Comparison of ENCODE assay signal across 1 cellular context in the genomic region with DNA sequence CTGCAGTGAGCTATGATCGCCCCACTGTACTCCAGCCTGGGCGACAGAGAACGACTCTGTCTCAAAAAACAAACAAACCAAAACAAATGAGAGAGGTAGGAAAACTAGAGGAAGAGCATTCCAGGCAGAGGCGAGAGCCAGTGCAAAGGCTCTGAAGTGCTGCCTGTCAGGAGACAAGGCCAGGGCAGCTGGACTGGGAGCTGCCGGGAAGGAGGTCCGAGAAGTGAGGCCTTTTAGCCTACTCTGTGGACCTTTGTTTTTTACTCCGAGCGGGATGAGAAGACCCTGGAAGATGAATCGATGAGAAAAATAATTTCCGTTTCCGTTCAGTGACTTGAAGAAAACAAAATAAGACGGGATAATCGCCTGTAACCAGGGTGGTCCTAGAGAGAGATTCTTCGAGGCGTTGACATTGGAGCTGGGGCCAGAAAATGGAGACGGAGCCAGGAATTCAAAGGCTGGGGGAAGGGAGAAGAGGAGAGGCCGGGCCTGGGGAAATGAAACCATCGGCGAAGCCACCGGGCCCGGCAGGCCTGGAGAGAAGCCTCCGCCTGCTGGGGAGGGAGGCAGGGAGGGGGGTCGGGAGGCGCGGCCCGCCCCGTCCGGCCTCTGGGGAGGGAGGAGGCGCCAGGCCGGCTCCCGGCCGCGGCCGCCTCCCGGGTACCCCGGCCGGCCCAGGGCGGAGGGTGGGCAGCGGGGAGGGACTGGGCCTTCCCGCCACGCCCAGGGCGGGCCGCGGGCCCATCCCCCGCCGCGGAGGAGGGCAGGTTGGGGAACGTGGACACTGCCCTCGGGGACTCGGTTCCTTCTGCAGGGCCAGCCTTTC.
TF ChIP-seq lines count a peak whose summit lies in the region.

No MANE protein-coding gene starts in this region.

TF ChIP-seq in HepG2, 621 proteins besides CTCF, POLR2A, EP300 and RAD21 (continued from another document):
- TF ChIP-seq, protein P1, sequence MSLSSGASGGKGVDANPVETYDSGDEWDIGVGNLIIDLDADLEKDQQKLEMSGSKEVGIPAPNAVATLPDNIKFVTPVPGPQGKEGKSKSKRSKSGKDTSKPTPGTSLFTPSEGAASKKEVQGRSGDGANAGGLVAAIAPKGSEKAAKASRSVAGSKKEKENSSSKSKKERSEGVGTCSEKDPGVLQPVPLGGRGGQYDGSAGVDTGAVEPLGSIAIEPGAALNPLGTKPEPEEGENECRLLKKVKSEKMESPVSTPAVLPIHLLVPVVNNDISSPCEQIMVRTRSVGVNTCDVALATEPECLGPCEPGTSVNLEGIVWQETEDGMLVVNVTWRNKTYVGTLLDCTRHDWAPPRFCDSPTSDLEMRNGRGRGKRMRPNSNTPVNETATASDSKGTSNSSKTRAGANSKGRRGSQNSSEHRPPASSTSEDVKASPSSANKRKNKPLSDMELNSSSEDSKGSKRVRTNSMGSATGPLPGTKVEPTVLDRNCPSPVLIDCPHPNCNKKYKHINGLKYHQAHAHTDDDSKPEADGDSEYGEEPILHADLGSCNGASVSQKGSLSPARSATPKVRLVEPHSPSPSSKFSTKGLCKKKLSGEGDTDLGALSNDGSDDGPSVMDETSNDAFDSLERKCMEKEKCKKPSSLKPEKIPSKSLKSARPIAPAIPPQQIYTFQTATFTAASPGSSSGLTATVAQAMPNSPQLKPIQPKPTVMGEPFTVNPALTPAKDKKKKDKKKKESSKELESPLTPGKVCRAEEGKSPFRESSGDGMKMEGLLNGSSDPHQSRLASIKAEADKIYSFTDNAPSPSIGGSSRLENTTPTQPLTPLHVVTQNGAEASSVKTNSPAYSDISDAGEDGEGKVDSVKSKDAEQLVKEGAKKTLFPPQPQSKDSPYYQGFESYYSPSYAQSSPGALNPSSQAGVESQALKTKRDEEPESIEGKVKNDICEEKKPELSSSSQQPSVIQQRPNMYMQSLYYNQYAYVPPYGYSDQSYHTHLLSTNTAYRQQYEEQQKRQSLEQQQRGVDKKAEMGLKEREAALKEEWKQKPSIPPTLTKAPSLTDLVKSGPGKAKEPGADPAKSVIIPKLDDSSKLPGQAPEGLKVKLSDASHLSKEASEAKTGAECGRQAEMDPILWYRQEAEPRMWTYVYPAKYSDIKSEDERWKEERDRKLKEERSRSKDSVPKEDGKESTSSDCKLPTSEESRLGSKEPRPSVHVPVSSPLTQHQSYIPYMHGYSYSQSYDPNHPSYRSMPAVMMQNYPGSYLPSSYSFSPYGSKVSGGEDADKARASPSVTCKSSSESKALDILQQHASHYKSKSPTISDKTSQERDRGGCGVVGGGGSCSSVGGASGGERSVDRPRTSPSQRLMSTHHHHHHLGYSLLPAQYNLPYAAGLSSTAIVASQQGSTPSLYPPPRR (CRISPR knock-in tag; IDR thresholded peaks at IDR 0.05; ENCODE audit: borderline replicate concordance) = no peak
- no peak for TF ChIP-seq ZSCAN5A (CRISPR knock-in tag; IDR thresholded peaks at IDR 0.05; ENCODE audit: borderline replicate concordance)
- no peak for TF ChIP-seq KAT2B (IDR thresholded peaks at IDR 0.05; ENCODE audit: borderline replicate concordance, low read depth, low read length)
- TF ChIP-seq ZNF772 (CRISPR knock-in tag; IDR thresholded peaks at IDR 0.05) = peak; percentile 43
- no peak for TF ChIP-seq RARA (CRISPR knock-in tag; IDR thresholded peaks at IDR 0.05)
- no peak for TF ChIP-seq SMC3 (IDR thresholded peaks at IDR 0.05; ENCODE audit: low read length)
- no peak; the same call in none of the 2 replicates for TF ChIP-seq ZNF639 (CRISPR knock-in tag; conservative IDR thresholded peaks at IDR 0.05)
- peak; percentile 81 for TF ChIP-seq E2F5 (CRISPR knock-in tag; conservative IDR thresholded peaks at IDR 0.05)
- TF ChIP-seq ZNF225 (CRISPR knock-in tag; IDR thresholded peaks at IDR 0.05) = no peak
- no peak for TF ChIP-seq NFIC (IDR thresholded peaks at IDR 0.05; ENCODE audit: low read length)
- TF ChIP-seq NPAS2 (CRISPR knock-in tag; IDR thresholded peaks at IDR 0.05; ENCODE audit: borderline replicate concordance) = no peak
- TF ChIP-seq, protein P2, sequence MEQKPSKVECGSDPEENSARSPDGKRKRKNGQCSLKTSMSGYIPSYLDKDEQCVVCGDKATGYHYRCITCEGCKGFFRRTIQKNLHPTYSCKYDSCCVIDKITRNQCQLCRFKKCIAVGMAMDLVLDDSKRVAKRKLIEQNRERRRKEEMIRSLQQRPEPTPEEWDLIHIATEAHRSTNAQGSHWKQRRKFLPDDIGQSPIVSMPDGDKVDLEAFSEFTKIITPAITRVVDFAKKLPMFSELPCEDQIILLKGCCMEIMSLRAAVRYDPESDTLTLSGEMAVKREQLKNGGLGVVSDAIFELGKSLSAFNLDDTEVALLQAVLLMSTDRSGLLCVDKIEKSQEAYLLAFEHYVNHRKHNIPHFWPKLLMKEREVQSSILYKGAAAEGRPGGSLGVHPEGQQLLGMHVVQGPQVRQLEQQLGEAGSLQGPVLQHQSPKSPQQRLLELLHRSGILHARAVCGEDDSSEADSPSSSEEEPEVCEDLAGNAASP (CRISPR knock-in tag; IDR thresholded peaks at IDR 0.05; ENCODE audit: borderline replicate concordance) = 0 out of 2 replicates have a peak, but pooled peaks have one; percentile 17
- no peak for TF ChIP-seq ZNF431 (CRISPR knock-in tag; IDR thresholded peaks at IDR 0.05; ENCODE audit: borderline replicate concordance, low read depth)
- no peak for TF ChIP-seq ZNF451 (CRISPR knock-in tag; IDR thresholded peaks at IDR 0.05)
- peak; percentile 62 for TF ChIP-seq TAF1 (CRISPR knock-in tag; IDR thresholded peaks at IDR 0.05)
- no peak for TF ChIP-seq PHF5A (CRISPR knock-in tag; IDR thresholded peaks at IDR 0.05; ENCODE audit: low read depth, unreplicated experiment)
- TF ChIP-seq AGO2 (optimal IDR thresholded peaks at IDR 0.05; ENCODE audit: low read depth, low read length) = no peak
- TF ChIP-seq NR2F6 (IDR thresholded peaks at IDR 0.05) = no peak
- peak; percentile 11; the same call in 1 of the 2 replicates for TF ChIP-seq NR2F6 (CRISPR knock-in tag; IDR thresholded peaks at IDR 0.05)
- no peak for TF ChIP-seq NFIB (CRISPR knock-in tag; IDR thresholded peaks at IDR 0.05; ENCODE audit: borderline replicate concordance)
- peak; percentile 14; the same call in 1 of the 2 replicates for TF ChIP-seq ARID4A (CRISPR knock-in tag; IDR thresholded peaks at IDR 0.05; ENCODE audit: borderline replicate concordance)
- no peak for TF ChIP-seq TCF7L2 (IDR thresholded peaks at IDR 0.05; ENCODE audit: low read depth, low read length)
- no peak for TF ChIP-seq ZNF33A (CRISPR knock-in tag; IDR thresholded peaks at IDR 0.05; ENCODE audit: borderline replicate concordance)
